ENCODE assay signal across 1 cellular context in the genomic region with DNA sequence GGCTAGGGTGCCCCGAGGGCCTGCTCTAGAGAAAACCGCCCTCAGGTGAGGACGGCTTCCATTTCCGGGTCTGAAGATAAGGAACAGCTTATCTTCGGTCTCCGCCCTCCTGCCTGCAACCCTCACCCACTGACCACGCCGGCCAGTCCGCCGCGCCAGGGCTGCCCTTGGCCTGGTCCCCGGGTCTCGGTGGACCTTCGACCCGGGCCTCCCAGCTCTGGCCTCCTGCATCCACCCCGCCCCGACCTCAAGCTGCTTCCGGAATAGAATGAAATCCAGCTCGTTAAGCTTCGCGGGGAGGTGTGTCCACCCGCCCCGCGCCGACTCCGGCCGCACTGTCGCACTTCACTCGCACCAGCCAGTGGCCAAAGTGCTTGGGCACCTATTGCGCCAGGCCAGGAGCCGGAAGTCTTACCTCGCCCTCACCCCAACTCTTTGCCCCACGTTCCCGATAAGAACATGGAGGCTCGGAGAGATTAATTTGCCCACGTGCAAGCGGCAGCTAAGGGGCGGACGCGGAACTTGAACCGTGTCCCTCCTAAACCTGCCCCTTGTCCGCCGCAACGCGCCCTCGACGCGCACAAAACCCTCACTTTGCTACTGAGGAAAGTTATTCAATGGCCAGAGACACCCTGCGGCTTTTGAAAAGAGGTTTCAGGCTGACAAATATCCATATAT.
TF ChIP-seq lines count a peak whose summit lies in the region.

No MANE protein-coding gene starts in this region.

TF ChIP-seq in HepG2, 621 proteins besides CTCF, POLR2A, EP300 and RAD21 (continues in another document):
- no peak for TF ChIP-seq TRIM24 (CRISPR knock-in tag; IDR thresholded peaks at IDR 0.05)
- peak; percentile 87 for TF ChIP-seq POGZ (CRISPR knock-in tag; IDR thresholded peaks at IDR 0.05)
- peak; percentile 52; the same call in 1 of the 2 replicates for TF ChIP-seq SIX4 (CRISPR knock-in tag; IDR thresholded peaks at IDR 0.05)
- TF ChIP-seq ZNF639 (CRISPR knock-in tag; conservative IDR thresholded peaks at IDR 0.05) = peak; percentile 85; the same call in 1 of the 2 replicates
- TF ChIP-seq ZNF7 (CRISPR knock-in tag; IDR thresholded peaks at IDR 0.05) = no peak; the same call in 1 of the 2 replicates
- no peak for TF ChIP-seq SETDB1 (CRISPR knock-in tag; IDR thresholded peaks at IDR 0.05; ENCODE audit: borderline replicate concordance)
- peak; percentile 35 for TF ChIP-seq HNRNPK (IDR thresholded peaks at IDR 0.05; ENCODE audit: low read depth, low read length, poor library complexity, severe bottlenecking)
- peak; percentile 92 for TF ChIP-seq ZNF501 (CRISPR knock-in tag; IDR thresholded peaks at IDR 0.05)
- peak; percentile 58; the same call in 1 of the 2 replicates for TF ChIP-seq ZNF281 (CRISPR knock-in tag; IDR thresholded peaks at IDR 0.05; ENCODE audit: borderline replicate concordance)
- TF ChIP-seq GFI1 (CRISPR knock-in tag; IDR thresholded peaks at IDR 0.05; ENCODE audit: borderline replicate concordance) = peak; percentile 52; the same call in 1 of the 2 replicates
- peak; percentile 85 for TF ChIP-seq ASH2L (IDR thresholded peaks at IDR 0.05; ENCODE audit: insufficient read length, low read depth, low read length)
- TF ChIP-seq ZNF333 (CRISPR knock-in tag; IDR thresholded peaks at IDR 0.05; ENCODE audit: borderline replicate concordance) = peak; percentile 35; the same call in 1 of the 2 replicates
- peak; percentile 48 for TF ChIP-seq YY1 (IDR thresholded peaks at IDR 0.05; ENCODE audit: insufficient read depth, insufficient replicate concordance, low read depth, low read length)
- 0 out of 2 replicates have a peak, but pooled peaks have one; percentile 10 for TF ChIP-seq TCF7 (IDR thresholded peaks at IDR 0.05; ENCODE audit: low read depth)
- TF ChIP-seq FOXJ3 (CRISPR knock-in tag; IDR thresholded peaks at IDR 0.05; ENCODE audit: borderline replicate concordance) = peak; percentile 57
- no peak for TF ChIP-seq MAFF (IDR thresholded peaks at IDR 0.05; ENCODE audit: low read depth, low read length)
- 0 out of 2 replicates have a peak, but pooled peaks have one; percentile 3 for TF ChIP-seq ZNF652 (CRISPR knock-in tag; IDR thresholded peaks at IDR 0.05; ENCODE audit: borderline replicate concordance, low read depth)
- TF ChIP-seq ZNF234 (CRISPR knock-in tag; conservative IDR thresholded peaks at IDR 0.05) = peak; percentile 92
- peak; percentile 12 for TF ChIP-seq NRL (CRISPR knock-in tag; IDR thresholded peaks at IDR 0.05; ENCODE audit: borderline replicate concordance)
- TF ChIP-seq SALL2 (CRISPR knock-in tag; IDR thresholded peaks at IDR 0.05) = peak; percentile 87
- TF ChIP-seq ZKSCAN1 (IDR thresholded peaks at IDR 0.05; ENCODE audit: low read length) = no peak
- no peak for TF ChIP-seq ZNF576 (CRISPR knock-in tag; IDR thresholded peaks at IDR 0.05)
- TF ChIP-seq NR2C2 (CRISPR knock-in tag; IDR thresholded peaks at IDR 0.05; ENCODE audit: borderline replicate concordance) = peak; percentile 86
- TF ChIP-seq ZNF232 (CRISPR knock-in tag; IDR thresholded peaks at IDR 0.05; ENCODE audit: borderline replicate concordance) = no peak
- TF ChIP-seq ZNF597 (CRISPR knock-in tag; IDR thresholded peaks at IDR 0.05) = no peak
- TF ChIP-seq NFYB (CRISPR knock-in tag; IDR thresholded peaks at IDR 0.05) = peak; percentile 29; the same call in 1 of the 2 replicates
- TF ChIP-seq FOXP1 (IDR thresholded peaks at IDR 0.05) = no peak
- TF ChIP-seq FOXP1 (CRISPR knock-in tag; IDR thresholded peaks at IDR 0.05) = no peak
- no peak for TF ChIP-seq EZH2 (conservative IDR thresholded peaks at IDR 0.05; ENCODE audit: low read depth, low read length)
- TF ChIP-seq, protein P1, sequence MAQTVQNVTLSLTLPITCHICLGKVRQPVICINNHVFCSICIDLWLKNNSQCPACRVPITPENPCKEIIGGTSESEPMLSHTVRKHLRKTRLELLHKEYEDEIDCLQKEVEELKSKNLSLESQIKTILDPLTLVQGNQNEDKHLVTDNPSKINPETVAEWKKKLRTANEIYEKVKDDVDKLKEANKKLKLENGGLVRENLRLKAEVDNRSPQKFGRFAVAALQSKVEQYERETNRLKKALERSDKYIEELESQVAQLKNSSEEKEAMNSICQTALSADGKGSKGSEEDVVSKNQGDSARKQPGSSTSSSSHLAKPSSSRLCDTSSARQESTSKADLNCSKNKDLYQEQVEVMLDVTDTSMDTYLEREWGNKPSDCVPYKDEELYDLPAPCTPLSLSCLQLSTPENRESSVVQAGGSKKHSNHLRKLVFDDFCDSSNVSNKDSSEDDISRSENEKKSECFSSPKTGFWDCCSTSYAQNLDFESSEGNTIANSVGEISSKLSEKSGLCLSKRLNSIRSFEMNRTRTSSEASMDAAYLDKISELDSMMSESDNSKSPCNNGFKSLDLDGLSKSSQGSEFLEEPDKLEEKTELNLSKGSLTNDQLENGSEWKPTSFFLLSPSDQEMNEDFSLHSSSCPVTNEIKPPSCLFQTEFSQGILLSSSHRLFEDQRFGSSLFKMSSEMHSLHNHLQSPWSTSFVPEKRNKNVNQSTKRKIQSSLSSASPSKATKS (CRISPR knock-in tag; IDR thresholded peaks at IDR 0.05) = no peak
- peak; percentile 76; the same call in 1 of the 2 replicates for TF ChIP-seq ZNF556 (CRISPR knock-in tag; IDR thresholded peaks at IDR 0.05; ENCODE audit: borderline replicate concordance)
- TF ChIP-seq ZBTB43 (CRISPR knock-in tag; conservative IDR thresholded peaks at IDR 0.05) = peak; percentile 54; the same call in 1 of the 2 replicates
- TF ChIP-seq, protein P2, sequence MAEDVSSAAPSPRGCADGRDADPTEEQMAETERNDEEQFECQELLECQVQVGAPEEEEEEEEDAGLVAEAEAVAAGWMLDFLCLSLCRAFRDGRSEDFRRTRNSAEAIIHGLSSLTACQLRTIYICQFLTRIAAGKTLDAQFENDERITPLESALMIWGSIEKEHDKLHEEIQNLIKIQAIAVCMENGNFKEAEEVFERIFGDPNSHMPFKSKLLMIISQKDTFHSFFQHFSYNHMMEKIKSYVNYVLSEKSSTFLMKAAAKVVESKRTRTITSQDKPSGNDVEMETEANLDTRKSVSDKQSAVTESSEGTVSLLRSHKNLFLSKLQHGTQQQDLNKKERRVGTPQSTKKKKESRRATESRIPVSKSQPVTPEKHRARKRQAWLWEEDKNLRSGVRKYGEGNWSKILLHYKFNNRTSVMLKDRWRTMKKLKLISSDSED (CRISPR knock-in tag; IDR thresholded peaks at IDR 0.05) = no peak
- peak; percentile 93 for TF ChIP-seq ZNF274 (CRISPR knock-in tag; IDR thresholded peaks at IDR 0.05)
- peak; percentile 26; the same call in 1 of the 2 replicates for TF ChIP-seq BRD4 (CRISPR knock-in tag; IDR thresholded peaks at IDR 0.05)
- peak; percentile 93 for TF ChIP-seq SKI (IDR thresholded peaks at IDR 0.05; ENCODE audit: partially characterized antibody)
- TF ChIP-seq, protein P3, sequence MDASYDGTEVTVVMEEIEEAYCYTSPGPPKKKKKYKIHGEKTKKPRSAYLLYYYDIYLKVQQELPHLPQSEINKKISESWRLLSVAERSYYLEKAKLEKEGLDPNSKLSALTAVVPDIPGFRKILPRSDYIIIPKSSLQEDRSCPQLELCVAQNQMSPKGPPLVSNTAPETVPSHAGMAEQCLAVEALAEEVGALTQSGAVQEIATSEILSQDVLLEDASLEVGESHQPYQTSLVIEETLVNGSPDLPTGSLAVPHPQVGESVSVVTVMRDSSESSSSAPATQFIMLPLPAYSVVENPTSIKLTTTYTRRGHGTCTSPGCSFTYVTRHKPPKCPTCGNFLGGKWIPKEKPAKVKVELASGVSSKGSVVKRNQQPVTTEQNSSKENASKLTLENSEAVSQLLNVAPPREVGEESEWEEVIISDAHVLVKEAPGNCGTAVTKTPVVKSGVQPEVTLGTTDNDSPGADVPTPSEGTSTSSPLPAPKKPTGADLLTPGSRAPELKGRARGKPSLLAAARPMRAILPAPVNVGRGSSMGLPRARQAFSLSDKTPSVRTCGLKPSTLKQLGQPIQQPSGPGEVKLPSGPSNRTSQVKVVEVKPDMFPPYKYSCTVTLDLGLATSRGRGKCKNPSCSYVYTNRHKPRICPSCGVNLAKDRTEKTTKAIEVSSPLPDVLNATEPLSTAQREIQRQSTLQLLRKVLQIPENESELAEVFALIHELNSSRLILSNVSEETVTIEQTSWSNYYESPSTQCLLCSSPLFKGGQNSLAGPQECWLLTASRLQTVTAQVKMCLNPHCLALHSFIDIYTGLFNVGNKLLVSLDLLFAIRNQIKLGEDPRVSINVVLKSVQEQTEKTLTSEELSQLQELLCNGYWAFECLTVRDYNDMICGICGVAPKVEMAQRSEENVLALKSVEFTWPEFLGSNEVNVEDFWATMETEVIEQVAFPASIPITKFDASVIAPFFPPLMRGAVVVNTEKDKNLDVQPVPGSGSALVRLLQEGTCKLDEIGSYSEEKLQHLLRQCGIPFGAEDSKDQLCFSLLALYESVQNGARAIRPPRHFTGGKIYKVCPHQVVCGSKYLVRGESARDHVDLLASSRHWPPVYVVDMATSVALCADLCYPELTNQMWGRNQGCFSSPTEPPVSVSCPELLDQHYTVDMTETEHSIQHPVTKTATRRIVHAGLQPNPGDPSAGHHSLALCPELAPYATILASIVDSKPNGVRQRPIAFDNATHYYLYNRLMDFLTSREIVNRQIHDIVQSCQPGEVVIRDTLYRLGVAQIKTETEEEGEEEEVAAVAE (CRISPR knock-in tag; IDR thresholded peaks at IDR 0.05; ENCODE audit: borderline replicate concordance) = 0 out of 2 replicates have a peak, but pooled peaks have one; percentile 8
- TF ChIP-seq ZC3H4 (CRISPR knock-in tag; IDR thresholded peaks at IDR 0.05; ENCODE audit: borderline replicate concordance) = 0 out of 2 replicates have a peak, but pooled peaks have one; percentile 52
- TF ChIP-seq ZNF574 (CRISPR knock-in tag; IDR thresholded peaks at IDR 0.05) = peak; percentile 90
- no peak for TF ChIP-seq CBX2 (IDR thresholded peaks at IDR 0.05; ENCODE audit: low read depth, low read length)
- TF ChIP-seq CBX2 (CRISPR knock-in tag; IDR thresholded peaks at IDR 0.05; ENCODE audit: low read depth) = no peak
